ENCODE assay signal across 9 cellular contexts in genomic region chr12:613996-614726, GRCh38. TPM values are rescaled to one million over a fixed set of nuclear protein-coding genes. Genes with fewer than 3 reads are reported as not detected.
DNase-seq lines count a peak whose midpoint lies in the region; ATAC-seq and TF ChIP-seq lines count a peak whose summit lies in the region.
"Had no signal": no experiment of that assay in that cellular context is flagged by ENCODE, and none has a peak within 500 bp of the region (broad histone marks: within the 10 kb centered on the region; RNA-seq: fewer than 3 reads in every experiment).

No MANE protein-coding gene starts in this region.

- DNase-seq in BJ (ENCODE audit: low read depth) (no peak), GM23338 (ENCODE audit: low spot score) (peak; percentile 49), SW480 (ENCODE audit: low spot score) (peak; percentile 35), foreskin keratinocyte (no peak), glomerular visceral epithelial cell (ENCODE audit: extremely low spot score) (no peak), NCI-H510A treated with DMSO at 0.1 percent for 48 hours (lab: John Stamatoyannopoulos, UW) (no peak), NCI-H2196 treated with DMSO at 0.1 percent for 48 hours (lab: John Stamatoyannopoulos, UW; ENCODE audit: unreplicated experiment) (no peak)
- DNase-seq in stimulated activated CD4-positive, alpha-beta T cell treated with anti-CD3 and anti-CD28 coated beads, Interleukin-2, amount 100 ng/mL, for 4 hours (ENCODE audit: low read depth) = peak; percentile 30

- TF ChIP-seq CTCF in BJ (IDR thresholded peaks at IDR 0.05; ENCODE audit: insufficient read depth, low read depth, low read length) (0 out of 2 replicates have a peak, but pooled peaks have one; percentile 5), GM23338 (conservative IDR thresholded peaks at IDR 0.05; ENCODE audit: low read depth in 2 of 2) (peak; percentile 42 to 73), foreskin keratinocyte (conservative IDR thresholded peaks at IDR 0.05) (peak; percentile 56)

- H3K27ac Mint-ChIP-seq in GM23338 = no peak overlapping the region
- H3K27ac Mint-ChIP-seq: brain had no signal

- H3K4me1 Mint-ChIP-seq in GM23338 = peaks cover 7% of the 10 kb centered on the region; the same call in 2 of the 3 replicates

- ATAC-seq in GM23338 (peak; percentile 85), foreskin keratinocyte (peak; percentile 12)

- CTCF ChIA-PET in BJ (lab: Yijun Ruan, JAX) = interaction anchor here (0.7 to 1.5 kb wide), 9 partner anchors 16 to 203 kb away, joined by 3 to 5 read pairs (median 4); no protein-coding TSS in a partner anchor

- peak overlapping the region; percentile 84; the same call in 1 of the 2 replicates for H2AFZ ChIP-seq in GM23338

- POLR2A ChIA-PET in BJ (lab: Charles Lee) = no interaction called here

- H3K36me3 ChIP-seq in BJ (ENCODE audit: control insufficient read depth, insufficient read depth, low read length) (no peaks in the 10 kb centered on the region), GM23338 (ENCODE audit: insufficient read depth) (no peaks in the 10 kb centered on the region)

- no peaks in the 10 kb centered on the region for H3K9me2 ChIP-seq in GM23338 (ENCODE audit: insufficient read depth)

- no peaks in the 10 kb centered on the region for H3F3A ChIP-seq in GM23338 (replicated peaks; ENCODE audit: low read depth)

- H3K27me3 Mint-ChIP-seq in GM23338 (ENCODE audit: insufficient read depth, low read depth, poor library complexity) = peaks cover 5% of the 10 kb centered on the region

- H3K4me2 ChIP-seq in GM23338 = no peak overlapping the region

- H3K4me1 ChIP-seq in GM23338 (ENCODE audit: insufficient read depth) (no peaks in the 10 kb centered on the region), foreskin keratinocyte (peaks cover 16% of the 10 kb centered on the region)

- H3K27me3 ChIP-seq in BJ (ENCODE audit: control insufficient read depth, insufficient read depth, low read length) (no peaks in the 10 kb centered on the region), GM23338 (ENCODE audit: insufficient read depth) (no peaks in the 10 kb centered on the region), foreskin keratinocyte (no peaks in the 10 kb centered on the region)

- no peaks in the 10 kb centered on the region for H4K20me1 ChIP-seq in GM23338 (replicated peaks; ENCODE audit: insufficient read depth)

- H3K9me3 Mint-ChIP-seq in GM23338 = no peaks in the 10 kb centered on the region
- H3K9me3 Mint-ChIP-seq: brain had no signal

- H3K27ac ChIP-seq in GM23338 (ENCODE audit: low read depth) (no peak overlapping the region), foreskin keratinocyte (no peak overlapping the region)

- H3K4me3 ChIP-seq in BJ (ENCODE audit: low read depth, low read length) (no peak overlapping the region), GM23338 (no peak overlapping the region)

- H3K36me3 Mint-ChIP-seq in GM23338 (ENCODE audit: low read depth) = no peaks in the 10 kb centered on the region
- H3K36me3 Mint-ChIP-seq: brain had no signal

- no peak overlapping the region for H3K4me3 Mint-ChIP-seq in GM23338
- H3K4me3 Mint-ChIP-seq: brain had no signal

- H3K79me2 ChIP-seq in GM23338 (replicated peaks; ENCODE audit: insufficient read depth) = no peaks in the 10 kb centered on the region

TF ChIP-seq in GM23338, 12 proteins besides CTCF, POLR2A, EP300 and RAD21:
- TF ChIP-seq EZH2 (IDR thresholded peaks at IDR 0.05; ENCODE audit: low read depth, unreplicated experiment) (no peak), STAT1 (IDR thresholded peaks at IDR 0.05; ENCODE audit: unreplicated experiment) (no peak), ZNF114 (CRISPR knock-in tag; IDR thresholded peaks at IDR 0.05) (no peak)

RNA-seq across cellular contexts. Expression of gene NINJ2, which starts 49.1 kb away (rescaled TPM):
- polyA plus RNA-seq in BJ (2011; rRNA removed) (0.32 and 0.55 TPM in 2 replicates), GM23338 (2016; fragmentation: Nextera tagmentation; extraction: Ambion mirVana) (1.2 and 2.6 TPM in 2 replicates), foreskin keratinocyte (0.19 and 0.30 TPM in 2 replicates)
- 0.57 TPM in 1 of 2 replicates, not detected in the other for polyA minus RNA-seq in BJ (2011; rRNA and poly(A)+ RNA removed)
- 0.94 and 2.1 TPM in 2 replicates for total RNA-seq in GM23338 (2014; rRNA removed; shearing (Covaris generic))
- total RNA-seq in foreskin keratinocyte = 0.17 and 0.32 TPM in 2 replicates

Comparison
In these comparisons a context has a peak if more than half of its experiments do, and no peak if none do; other contexts are left out.
1. DNase-seq: peak in GM23338 (single experiment), SW480 (single experiment) and stimulated activated CD4-positive, alpha-beta T cell treated with anti-CD3 and anti-CD28 coated beads, Interleukin-2, amount 100 ng/mL, for 4 hours (single experiment); none in BJ (single experiment), foreskin keratinocyte (0 of 2), glomerular visceral epithelial cell (single experiment), NCI-H510A treated with DMSO at 0.1 percent for 48 hours (single experiment) and NCI-H2196 treated with DMSO at 0.1 percent for 48 hours (single experiment).
2. CTCF ChIP-seq: peak in every context shown above with its lines; median percentile 58 in GM23338; 56 in foreskin keratinocyte; 5 in BJ.